Comparison of ENCODE assay signal across 22 cellular contexts in the genomic region with DNA sequence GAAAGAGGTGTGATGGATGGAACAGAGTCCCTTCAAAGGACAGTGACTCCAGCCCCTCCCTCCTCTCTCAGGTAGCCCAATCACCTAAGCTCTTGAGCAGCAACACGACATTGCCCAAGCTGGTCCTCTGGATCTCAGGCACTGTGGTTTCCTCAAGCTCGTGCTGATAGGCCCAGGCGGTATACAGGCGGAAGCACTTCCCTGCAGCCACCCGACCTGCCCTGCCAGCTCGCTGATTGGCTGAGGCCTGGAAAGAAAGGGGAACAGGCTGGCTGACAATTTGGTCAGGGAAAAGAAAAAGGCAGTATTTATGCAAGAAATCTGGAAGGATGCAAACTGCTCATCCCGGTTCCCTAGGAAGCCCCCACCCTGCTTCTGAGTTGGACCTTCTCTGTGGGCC. TPM values are rescaled to one million over a fixed set of nuclear protein-coding genes. Genes with fewer than 3 reads are reported as not detected.
DNase-seq lines count a peak whose midpoint lies in the region; ATAC-seq and TF ChIP-seq lines count a peak whose summit lies in the region.
"Had no signal": no experiment of that assay in that cellular context is flagged by ENCODE, and none has a peak within 500 bp of the region (broad histone marks: within the 10 kb centered on the region; RNA-seq: fewer than 3 reads in every experiment).

No MANE protein-coding gene starts in this region.

- H3K27ac ChIP-seq in HL-60 (replicated peaks) (no peak overlapping the region), neutrophil (peak overlapping the region; percentile 50), dorsolateral prefrontal cortex (no peak overlapping the region), SK-N-SH (ENCODE audit: low read depth in 2 of 2, low read length in 1 of 2) (no peak overlapping the region)
- H3K27ac ChIP-seq: colonic mucosa, thoracic aorta had no signal

- H3K9me3 ChIP-seq in neutrophil, result no peaks in the 10 kb centered on the region
- no peaks in the 10 kb centered on the region for H3K9me3 ChIP-seq in SK-N-SH
- H3K9me3 ChIP-seq: colonic mucosa, thoracic aorta had no signal

- no peak for TF ChIP-seq EP300 in SK-N-SH (IDR thresholded peaks at IDR 0.05; ENCODE audit: borderline replicate concordance in 1 of 2, low read depth in 1 of 2, low read length in 1 of 2)

- H3K36me3 Mint-ChIP-seq in activated T-helper 17 cell treated with anti-CD3 and anti-CD28 coated beads, Interleukin-2, amount 50 U/mL, for 72 hours (ENCODE audit: low read depth), result peaks cover 97% of the 10 kb centered on the region
- H3K36me3 Mint-ChIP-seq in stimulated activated memory B cell treated with anti-CD40 and anti-IgM and Interleukin-4, amounts not matched to agents 10 μg/mL and 1 μg/mL and 100 μg/mL, for 72 hours, result peaks cover 76% of the 10 kb centered on the region

- no peak overlapping the region for H3K4me3 Mint-ChIP-seq in activated T-helper 17 cell treated with anti-CD3 and anti-CD28 coated beads, Interleukin-2, amount 50 U/mL, for 72 hours
- no peak overlapping the region for H3K4me3 Mint-ChIP-seq in stimulated activated memory B cell treated with anti-CD40 and anti-IgM and Interleukin-4, amounts not matched to agents 10 μg/mL and 1 μg/mL and 100 μg/mL, for 72 hours
- H3K4me3 Mint-ChIP-seq: CD4-positive, alpha-beta memory T cell; effector memory CD8-positive, alpha-beta T cell; H9; memory B cell; stimulated activated naive CD8-positive, alpha-beta T cell treated with anti-CD3 and anti-CD28 coated beads, Interleukin-15, Interleukin-2, amounts not matched to agents 100 ng/mL and 50 ng/mL, for 24 hours; WTC11 had no signal

- CTCF ChIA-PET in SK-N-SH (lab: Yijun Ruan, JAX), result interaction anchor here (1.0 to 1.2 kb wide), 2 partner anchors 22 to 43 kb away, joined by 3 to 4 read pairs; no protein-coding TSS in a partner anchor

- no peaks in the 10 kb centered on the region for H3K27me3 Mint-ChIP-seq in activated T-helper 17 cell treated with anti-CD3 and anti-CD28 coated beads, Interleukin-2, amount 50 U/mL, for 72 hours
- H3K27me3 Mint-ChIP-seq in stimulated activated memory B cell treated with anti-CD40 and anti-IgM and Interleukin-4, amounts not matched to agents 10 μg/mL and 1 μg/mL and 100 μg/mL, for 72 hours, result no peaks in the 10 kb centered on the region
- H3K27me3 Mint-ChIP-seq: CD4-positive, alpha-beta memory T cell; effector memory CD8-positive, alpha-beta T cell; memory B cell; stimulated activated naive CD8-positive, alpha-beta T cell treated with anti-CD3 and anti-CD28 coated beads, Interleukin-15, Interleukin-2, amounts not matched to agents 100 ng/mL and 50 ng/mL, for 24 hours had no signal

- peaks cover 11% of the 10 kb centered on the region for H3K4me1 Mint-ChIP-seq in activated T-helper 17 cell treated with anti-CD3 and anti-CD28 coated beads, Interleukin-2, amount 50 U/mL, for 72 hours
- H3K4me1 Mint-ChIP-seq in stimulated activated memory B cell treated with anti-CD40 and anti-IgM and Interleukin-4, amounts not matched to agents 10 μg/mL and 1 μg/mL and 100 μg/mL, for 72 hours, result no peaks in the 10 kb centered on the region
- H3K4me1 Mint-ChIP-seq: H9, memory B cell, WTC11 had no signal

- TF ChIP-seq RAD21 in SK-N-SH (IDR thresholded peaks at IDR 0.05; ENCODE audit: low read length), result no peak

- no peak for TF ChIP-seq POLR2A in NB4 (IDR thresholded peaks at IDR 0.05; ENCODE audit: extremely low read depth, insufficient read length)

- no peaks in the 10 kb centered on the region for H3K9me3 Mint-ChIP-seq in activated T-helper 17 cell treated with anti-CD3 and anti-CD28 coated beads, Interleukin-2, amount 50 U/mL, for 72 hours
- H3K9me3 Mint-ChIP-seq in stimulated activated memory B cell treated with anti-CD40 and anti-IgM and Interleukin-4, amounts not matched to agents 10 μg/mL and 1 μg/mL and 100 μg/mL, for 72 hours, result no peaks in the 10 kb centered on the region
- H3K9me3 Mint-ChIP-seq: activated naive CD4-positive, alpha-beta T cell treated with anti-CD3 and anti-CD28 coated beads, Interleukin-2, amount 50 U/mL, for 72 hours; CD4-positive, alpha-beta memory T cell; effector memory CD8-positive, alpha-beta T cell; H9; memory B cell; stimulated activated naive CD8-positive, alpha-beta T cell treated with anti-CD3 and anti-CD28 coated beads, Interleukin-15, Interleukin-2, amounts not matched to agents 100 ng/mL and 50 ng/mL, for 24 hours; WTC11 had no signal

- no peak for ATAC-seq in activated T-helper 17 cell treated with anti-CD3 and anti-CD28 coated beads, Interleukin-2, amount 50 U/mL, for 72 hours (replicated peaks)
- no peak for ATAC-seq in HG02759 (IDR thresholded peaks at IDR 0.05; ENCODE audit: unreplicated experiment)
- no peak for ATAC-seq in stimulated activated memory B cell treated with anti-CD40 and anti-IgM and Interleukin-4, amounts not matched to agents 10 μg/mL and 1 μg/mL and 100 μg/mL, for 72 hours
- ATAC-seq: activated naive CD4-positive, alpha-beta T cell treated with anti-CD3 and anti-CD28 coated beads, Interleukin-2, amount 50 U/mL, for 72 hours; effector memory CD8-positive, alpha-beta T cell; K562; WTC11 had no signal

- no peak overlapping the region for H3K4me2 ChIP-seq in SK-N-SH

- H3K4me3 ChIP-seq in HL-60 (replicated peaks; ENCODE audit: insufficient read depth, low read length) (no peak overlapping the region), NB4 (ENCODE audit: low read depth, low read length) (no peak overlapping the region), neutrophil (ENCODE audit: low read depth in 1 of 2, low read length in 1 of 2) (no peak overlapping the region), dorsolateral prefrontal cortex (no peak overlapping the region), SK-N-SH (ENCODE audit: low read depth in 2 of 2, low read length in 1 of 2) (no peak overlapping the region)
- H3K4me3 ChIP-seq: colonic mucosa, K562, thoracic aorta had no signal

- H3K9me2 ChIP-seq in SK-N-SH, result no peaks in the 10 kb centered on the region

- H3K36me3 ChIP-seq in neutrophil (peaks cover 99% of the 10 kb centered on the region), SK-N-SH (replicated peaks in 1 of 2; ENCODE audit: control insufficient read depth in 1 of 2, insufficient read depth in 2 of 2, low read length in 1 of 2) (peaks cover 37 to 62% of the 10 kb centered on the region in 2 experiments)

- DNase-seq in HL-60 (ENCODE audit: low read depth in 1 of 2, low spot score in 1 of 2) (peak; percentile 71 to 95), NB4 (ENCODE audit: low read depth) (peak; percentile 12), dorsolateral prefrontal cortex (no peak), SK-N-SH (no peak)
- DNase-seq: activated CD4-positive, alpha-beta T cell treated with anti-CD3 and anti-CD28 coated beads, Interleukin-2, amount 50 U/mL, for 1 hour; CD4-positive, alpha-beta memory T cell; colonic mucosa; effector memory CD8-positive, alpha-beta T cell; H9; NCI-H1694; NCI-H446 treated with DMSO at 0.1 percent for 48 hours; NCI-H82 had no signal

- no peak for TF ChIP-seq CTCF in HL-60 (IDR thresholded peaks at IDR 0.05; ENCODE audit: insufficient read depth, low read length)
- TF ChIP-seq CTCF in NB4 (IDR thresholded peaks at IDR 0.05; ENCODE audit: low read depth, low read length), result no peak
- no peak for TF ChIP-seq CTCF in neutrophil (IDR thresholded peaks at IDR 0.05)
- no peak for TF ChIP-seq CTCF in dorsolateral prefrontal cortex (IDR thresholded peaks at IDR 0.05 in 54 of 56, conservative IDR thresholded peaks at IDR 0.05 in 2 of 56; ENCODE audit: low read depth in 1 of 56, partially characterized antibody in 56 of 56)
- TF ChIP-seq CTCF in SK-N-SH (IDR thresholded peaks at IDR 0.05), result no peak

- peak overlapping the region; percentile 34 for H3K27ac Mint-ChIP-seq in activated T-helper 17 cell treated with anti-CD3 and anti-CD28 coated beads, Interleukin-2, amount 50 U/mL, for 72 hours
- H3K27ac Mint-ChIP-seq in stimulated activated memory B cell treated with anti-CD40 and anti-IgM and Interleukin-4, amounts not matched to agents 10 μg/mL and 1 μg/mL and 100 μg/mL, for 72 hours, result no peak overlapping the region
- H3K27ac Mint-ChIP-seq: H9; memory B cell; stimulated activated naive CD8-positive, alpha-beta T cell treated with anti-CD3 and anti-CD28 coated beads, Interleukin-15, Interleukin-2, amounts not matched to agents 100 ng/mL and 50 ng/mL, for 24 hours; WTC11 had no signal

- WGBS in SK-N-SH (ENCODE audit: low lambda C conversion rate), result 78% methylated on average over 6 of the region's 7 CpGs

- H3F3A ChIP-seq in SK-N-SH (replicated peaks; ENCODE audit: insufficient read depth), result peaks cover 4% of the 10 kb centered on the region

- POLR2A ChIA-PET in SK-N-SH (lab: Yijun Ruan, JAX), result interaction anchor here (1.2 kb wide), 1 partner anchor 25 kb away, joined by 3 read pairs; no protein-coding TSS in a partner anchor

- H3K9ac ChIP-seq in SK-N-SH, result no peak overlapping the region

- no peaks in the 10 kb centered on the region for H4K20me1 ChIP-seq in SK-N-SH (ENCODE audit: insufficient read depth)

- no peak overlapping the region for H2AFZ ChIP-seq in SK-N-SH (ENCODE audit: low read depth)

- peaks cover 9 to 11% of the 10 kb centered on the region in 2 experiments for H3K4me1 ChIP-seq in neutrophil (ENCODE audit: control insufficient read depth in 1 of 2, insufficient read depth in 1 of 2, low read depth in 1 of 2, low read length in 1 of 2)
- no peaks in the 10 kb centered on the region for H3K4me1 ChIP-seq in SK-N-SH (ENCODE audit: control insufficient read depth in 1 of 2, insufficient read depth in 2 of 2, low read depth in 1 of 2, low read length in 1 of 2)
- H3K4me1 ChIP-seq: colonic mucosa had no signal

- intact Hi-C loops in dorsolateral prefrontal cortex (cut with DNase I), result no loop called here

- no peaks in the 10 kb centered on the region for H3K27me3 ChIP-seq in HL-60 (ENCODE audit: insufficient read depth, poor library complexity, severe bottlenecking)
- H3K27me3 ChIP-seq in neutrophil, result no peaks in the 10 kb centered on the region
- H3K27me3 ChIP-seq in dorsolateral prefrontal cortex, result no peaks in the 10 kb centered on the region
- H3K27me3 ChIP-seq in SK-N-SH (ENCODE audit: insufficient read depth), result no peaks in the 10 kb centered on the region
- H3K27me3 ChIP-seq: colonic mucosa had no signal

- H3K79me2 ChIP-seq in SK-N-SH (ENCODE audit: insufficient read depth), result no peaks in the 10 kb centered on the region

RNA-seq across cellular contexts. Expression of a gene that starts 9.6 kb away (rescaled TPM):
- 10 to 100 TPM; 24.8 to 36.7 TPM for total RNA-seq in activated T-helper 17 cell treated with anti-CD3 and anti-CD28 coated beads, Interleukin-2, amount 50 U/mL, for 72 hours
- 100 to 1,000 TPM in 1 of 120 experiments, 10 to 100 TPM in 119; 30.6 to 105 (median 61.8) TPM for total RNA-seq in dorsolateral prefrontal cortex
- polyA plus RNA-seq in SK-N-SH (2012; rRNA removed), result 11.7 and 14.3 TPM in 2 replicates
- polyA plus RNA-seq in SK-N-SH (2012; cell fraction: cytosol; rRNA removed), result 8.6 and 11.0 TPM in 2 replicates
- 58.1 and 80.2 TPM in 2 replicates for polyA plus RNA-seq in SK-N-SH (2012; cell fraction: nucleus; rRNA removed)

RNA-seq across cellular contexts. Expression of a gene that starts 16.3 kb away (rescaled TPM):
- 10 to 100 TPM; 27.4 to 40.0 TPM for total RNA-seq in activated T-helper 17 cell treated with anti-CD3 and anti-CD28 coated beads, Interleukin-2, amount 50 U/mL, for 72 hours
- 10 to 100 TPM; 15.0 to 28.6 (median 22.7) TPM for total RNA-seq in dorsolateral prefrontal cortex
- polyA plus RNA-seq in SK-N-SH (2012; rRNA removed), result 59.8 and 63.3 TPM in 2 replicates
- 41.4 and 42.7 TPM in 2 replicates for polyA plus RNA-seq in SK-N-SH (2012; cell fraction: cytosol; rRNA removed)
- polyA plus RNA-seq in SK-N-SH (2012; cell fraction: nucleus; rRNA removed), result 163 and 170 TPM in 2 replicates

RNA-seq across cellular contexts. Expression of a gene that starts 29.8 kb away (rescaled TPM):
- total RNA-seq in activated T-helper 17 cell treated with anti-CD3 and anti-CD28 coated beads, Interleukin-2, amount 50 U/mL, for 72 hours, result 10 to 100 TPM; 12.3 to 20.9 TPM
- total RNA-seq in dorsolateral prefrontal cortex, result 10 to 100 TPM; 24.7 to 47.2 (median 35.8) TPM
- 35.4 and 36.2 TPM in 2 replicates for polyA plus RNA-seq in SK-N-SH (2012; rRNA removed)
- 27.5 TPM in 2 replicates for polyA plus RNA-seq in SK-N-SH (2012; cell fraction: cytosol; rRNA removed)
- 170 and 237 TPM in 2 replicates for polyA plus RNA-seq in SK-N-SH (2012; cell fraction: nucleus; rRNA removed)

RNA-seq across cellular contexts. Expression of a gene that starts 29.9 kb away (rescaled TPM):
- total RNA-seq in activated T-helper 17 cell treated with anti-CD3 and anti-CD28 coated beads, Interleukin-2, amount 50 U/mL, for 72 hours, result 100 to 1,000 TPM; 190 to 238 TPM
- total RNA-seq in dorsolateral prefrontal cortex, result 10 to 100 TPM in 111 of 120 experiments, 1 to 10 TPM in 9; 8.0 to 42.6 (median 16.0) TPM
- polyA plus RNA-seq in SK-N-SH (2012; rRNA removed), result 57.3 and 73.2 TPM in 2 replicates
- polyA plus RNA-seq in SK-N-SH (2012; cell fraction: cytosol; rRNA removed), result 51.8 and 65.1 TPM in 2 replicates
- polyA plus RNA-seq in SK-N-SH (2012; cell fraction: nucleus; rRNA removed), result 60.7 and 86.1 TPM in 2 replicates

RNA-seq across cellular contexts. Expression of a gene that starts 34.3 kb away (rescaled TPM):
- 10 to 100 TPM; 26.0 to 36.9 TPM for total RNA-seq in activated T-helper 17 cell treated with anti-CD3 and anti-CD28 coated beads, Interleukin-2, amount 50 U/mL, for 72 hours
- 1 to 10 TPM in 119 of 120 experiments, under 1 TPM in 1; 0.83 to 8.0 (median 2.5) TPM for total RNA-seq in dorsolateral prefrontal cortex
- 19.7 and 26.8 TPM in 2 replicates for polyA plus RNA-seq in SK-N-SH (2012; rRNA removed)
- polyA plus RNA-seq in SK-N-SH (2012; cell fraction: cytosol; rRNA removed), result 11.9 and 19.3 TPM in 2 replicates
- 15.7 and 18.5 TPM in 2 replicates for polyA plus RNA-seq in SK-N-SH (2012; cell fraction: nucleus; rRNA removed)

Comparison
In these comparisons a context has a peak if more than half of its experiments do, and no peak if none do; other contexts are left out.
1. DNase-seq: peak in HL-60 (2 of 2) and NB4 (single experiment); none in dorsolateral prefrontal cortex (0 of 10) and SK-N-SH (single experiment).